In the genomic region with DNA sequence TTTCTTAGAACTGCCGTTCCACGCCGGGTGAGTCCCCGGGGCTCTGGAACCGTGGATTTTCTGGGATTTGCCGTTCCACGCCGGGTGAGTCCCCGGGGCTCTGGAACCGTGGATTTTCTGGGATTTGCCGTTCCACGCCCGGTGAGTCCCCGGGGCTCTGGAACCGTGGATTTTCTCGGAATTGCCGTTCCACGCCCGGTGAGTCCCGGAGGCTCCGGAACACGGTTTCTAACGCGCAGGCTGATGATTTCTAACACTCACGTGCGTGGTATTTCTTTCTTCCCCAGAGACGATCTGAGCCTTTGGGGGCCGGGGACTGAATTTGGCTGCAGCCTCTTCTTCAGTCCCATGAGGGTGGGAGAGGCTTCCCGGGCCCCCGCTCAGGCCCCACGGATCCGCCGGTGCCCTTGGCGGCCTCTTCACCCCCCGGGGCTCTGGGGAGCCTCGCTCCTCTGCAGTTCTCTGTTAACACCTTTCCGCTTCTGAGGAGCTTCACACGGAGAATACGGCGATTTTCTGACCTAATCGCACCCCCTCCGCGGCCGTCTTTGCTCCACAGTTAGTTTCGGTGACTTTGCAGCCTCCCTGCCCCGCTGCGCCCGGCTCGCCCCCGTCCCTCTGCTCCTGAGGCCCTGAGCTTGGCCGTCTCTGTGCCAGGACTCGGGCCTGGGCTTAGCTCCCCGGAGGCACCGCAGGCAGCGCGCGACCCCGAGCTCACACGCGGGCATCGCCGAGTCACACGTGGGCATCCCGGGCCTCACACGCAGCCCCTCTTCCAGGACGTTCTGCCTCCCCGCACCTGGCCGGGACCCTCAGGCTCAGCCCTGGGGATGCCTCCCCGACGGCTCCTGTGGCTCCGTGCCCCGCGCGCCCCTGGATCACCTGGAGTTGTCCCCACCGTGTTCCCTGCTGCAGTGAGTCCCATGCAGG, we compare ENCODE assay signal across 23 cellular contexts. TPM values are rescaled to one million over a fixed set of nuclear protein-coding genes. Genes with fewer than 3 reads are reported as not detected.
DNase-seq lines count a peak whose midpoint lies in the region; ATAC-seq and TF ChIP-seq lines count a peak whose summit lies in the region.
"Had no signal": no experiment of that assay in that cellular context is flagged by ENCODE, and none has a peak within 500 bp of the region (broad histone marks: within the 10 kb centered on the region; RNA-seq: fewer than 3 reads in every experiment).

No MANE protein-coding gene starts in this region.

- no peak overlapping the region for H3K4me3 Mint-ChIP-seq in activated CD4-positive, alpha-beta T cell treated with anti-CD3 and anti-CD28 coated beads for 36 hours
- no peak overlapping the region for H3K4me3 Mint-ChIP-seq in naive thymus-derived CD4-positive, alpha-beta T cell
- H3K4me3 Mint-ChIP-seq: CD8-positive, alpha-beta T cell; IgD-negative memory B cell had no signal

- H3K9me3 ChIP-seq in esophagus muscularis mucosa: no peaks in the 10 kb centered on the region
- H3K9me3 ChIP-seq in naive thymus-derived CD4-positive, alpha-beta T cell (ENCODE audit: control insufficient read depth in 2 of 3, low read length in 3 of 3): no peaks in the 10 kb centered on the region
- no peaks in the 10 kb centered on the region for H3K9me3 ChIP-seq in testis

- no peak for ATAC-seq in activated CD4-positive, alpha-beta T cell treated with anti-CD3 and anti-CD28 coated beads for 36 hours
- ATAC-seq in naive thymus-derived CD4-positive, alpha-beta T cell: peak; percentile 32
- no peak for ATAC-seq in GM21717 (IDR thresholded peaks at IDR 0.05; ENCODE audit: unreplicated experiment)
- ATAC-seq: CD8-positive, alpha-beta T cell; Right ventricle myocardium inferior had no signal

- H3K27ac ChIP-seq in esophagus muscularis mucosa (replicated peaks in 1 of 4) (no peak overlapping the region), testis (no peak overlapping the region)
- no peak overlapping the region for H3K27ac ChIP-seq in naive thymus-derived CD4-positive, alpha-beta T cell (ENCODE audit: low read depth, low read length)
- H3K27ac ChIP-seq: 22Rv1, BLaER1 had no signal

- CTCF ChIA-PET in activated CD4-positive, alpha-beta T cell treated with anti-CD3 and anti-CD28 coated beads for 36 hours (lab: Charles Lee): no interaction called here
- CTCF ChIA-PET in naive thymus-derived CD4-positive, alpha-beta T cell (lab: Charles Lee): no interaction called here

- POLR2A ChIA-PET in activated CD4-positive, alpha-beta T cell treated with anti-CD3 and anti-CD28 coated beads for 36 hours (lab: Charles Lee): no interaction called here
- POLR2A ChIA-PET in naive thymus-derived CD4-positive, alpha-beta T cell (lab: Charles Lee): no interaction called here

- no peaks in the 10 kb centered on the region for H3K4me1 Mint-ChIP-seq in activated CD4-positive, alpha-beta T cell treated with anti-CD3 and anti-CD28 coated beads for 36 hours
- H3K4me1 Mint-ChIP-seq in naive thymus-derived CD4-positive, alpha-beta T cell: no peaks in the 10 kb centered on the region
- H3K4me1 Mint-ChIP-seq: IgD-negative memory B cell had no signal

- DNase-seq in activated CD4-positive, alpha-beta T cell treated with anti-CD3 and anti-CD28 coated beads for 36 hours: peak; percentile 16
- no peak for DNase-seq in activated CD4-positive, alpha-beta T cell treated with anti-CD3 and anti-CD28 coated beads for 4 hours
- DNase-seq in esophagus muscularis mucosa (ENCODE audit: extremely low spot score) (peak; percentile 55), testis (no peak), SW 1271 (lab: John Stamatoyannopoulos, UW) (no peak)
- DNase-seq in naive thymus-derived CD4-positive, alpha-beta T cell: no peak
- no peak for DNase-seq in central memory CD4-positive, alpha-beta T cell
- DNase-seq: ACHN; CD8-positive, alpha-beta T cell; DND-41; MV-4-11; NCI-H1694 treated with DMSO at 0.1 percent for 48 hours; NCI-H2081 treated with DMSO at 0.1 percent for 48 hours; NCI-H2171 treated with DMSO at 0.1 percent for 48 hours; NCI-H526; OCI-M1 had no signal

- H3K36me3 Mint-ChIP-seq in activated CD4-positive, alpha-beta T cell treated with anti-CD3 and anti-CD28 coated beads for 36 hours (ENCODE audit: low read depth): no peaks in the 10 kb centered on the region
- no peaks in the 10 kb centered on the region for H3K36me3 Mint-ChIP-seq in naive thymus-derived CD4-positive, alpha-beta T cell
- H3K36me3 Mint-ChIP-seq: CD8-positive, alpha-beta T cell had no signal

- H3K4me3 ChIP-seq in esophagus muscularis mucosa (no peak overlapping the region), testis (peak overlapping the region; percentile 9 to 20)
- no peak overlapping the region for H3K4me3 ChIP-seq in naive thymus-derived CD4-positive, alpha-beta T cell (ENCODE audit: low read length)
- H3K4me3 ChIP-seq: BLaER1 had no signal

- intact Hi-C loops in activated CD4-positive, alpha-beta T cell treated with anti-CD3 and anti-CD28 coated beads for 36 hours (cut with DNase I, micrococcal nuclease): no loop called here
- intact Hi-C loops in esophagus muscularis mucosa (cut with DNase I) (no loop called here), testis (cut with DNase I; ENCODE audit: low total_unique reads) (no loop called here)
- intact Hi-C loops in naive thymus-derived CD4-positive, alpha-beta T cell (cut with micrococcal nuclease): no loop called here

- TF ChIP-seq POLR2A in esophagus muscularis mucosa (IDR thresholded peaks at IDR 0.05; ENCODE audit: low read depth) (no peak), testis (IDR thresholded peaks at IDR 0.05) (no peak)

- TF ChIP-seq CTCF in esophagus muscularis mucosa (IDR thresholded peaks at IDR 0.05) (no peak), testis (IDR thresholded peaks at IDR 0.05) (no peak)

- H3K27ac Mint-ChIP-seq in activated CD4-positive, alpha-beta T cell treated with anti-CD3 and anti-CD28 coated beads for 36 hours: no peak overlapping the region
- no peak overlapping the region for H3K27ac Mint-ChIP-seq in naive thymus-derived CD4-positive, alpha-beta T cell
- H3K27ac Mint-ChIP-seq: CD8-positive, alpha-beta T cell; IgD-negative memory B cell had no signal

- H3K27me3 ChIP-seq in esophagus muscularis mucosa (no peaks in the 10 kb centered on the region), testis (no peaks in the 10 kb centered on the region)
- H3K27me3 ChIP-seq in naive thymus-derived CD4-positive, alpha-beta T cell (ENCODE audit: control insufficient read depth in 2 of 2, insufficient read depth in 2 of 2, low read length in 2 of 2): no peaks in the 10 kb centered on the region
- H3K27me3 ChIP-seq: BLaER1 had no signal

- WGBS in esophagus muscularis mucosa: 95% methylated on average over 74 of the region's 75 CpGs
- 71 to 76% methylated on average over 58 to 75 of the region's 75 CpGs for WGBS in testis, 2 donors

- no peak for TF ChIP-seq EP300 in esophagus muscularis mucosa (IDR thresholded peaks at IDR 0.05)

- H3K27me3 Mint-ChIP-seq in activated CD4-positive, alpha-beta T cell treated with anti-CD3 and anti-CD28 coated beads for 36 hours: peaks cover 3% of the 10 kb centered on the region
- H3K27me3 Mint-ChIP-seq in naive thymus-derived CD4-positive, alpha-beta T cell: peaks cover 0 to 11% (median 0%) of the 10 kb centered on the region in 5 donors

- H3K4me1 ChIP-seq in esophagus muscularis mucosa (no peaks in the 10 kb centered on the region), testis (no peaks in the 10 kb centered on the region)
- no peaks in the 10 kb centered on the region for H3K4me1 ChIP-seq in naive thymus-derived CD4-positive, alpha-beta T cell (ENCODE audit: control insufficient read depth in 2 of 2, insufficient read depth in 2 of 2, low read length in 2 of 2)

- no peaks in the 10 kb centered on the region for H3K9me3 Mint-ChIP-seq in activated CD4-positive, alpha-beta T cell treated with anti-CD3 and anti-CD28 coated beads for 36 hours (ENCODE audit: low read depth)
- peaks cover 0 to 8% (median 0%) of the 10 kb centered on the region in 11 donors for H3K9me3 Mint-ChIP-seq in naive thymus-derived CD4-positive, alpha-beta T cell
- H3K9me3 Mint-ChIP-seq: CD8-positive, alpha-beta T cell; IgD-negative memory B cell had no signal

- H3K36me3 ChIP-seq in esophagus muscularis mucosa: no peaks in the 10 kb centered on the region
- H3K36me3 ChIP-seq in naive thymus-derived CD4-positive, alpha-beta T cell (ENCODE audit: control insufficient read depth in 2 of 3, insufficient read depth in 3 of 3, low read length in 3 of 3): no peaks in the 10 kb centered on the region
- no peaks in the 10 kb centered on the region for H3K36me3 ChIP-seq in testis (ENCODE audit: low read depth, missing control alignments)

RNA-seq across cellular contexts. Expression of a gene that starts 7.2 kb away (rescaled TPM):
- not detected for total RNA-seq in activated CD4-positive, alpha-beta T cell treated with anti-CD3 and anti-CD28 coated beads for 36 hours
- under 1 TPM in 1 of 4 donors, not detected in 3; 0.17 TPM for total RNA-seq in esophagus muscularis mucosa
- under 1 TPM in 1 of 5 experiments, not detected in 4; 0.86 TPM for total RNA-seq in naive thymus-derived CD4-positive, alpha-beta T cell
- polyA plus RNA-seq in naive thymus-derived CD4-positive, alpha-beta T cell: not detected
- total RNA-seq in testis: 1 to 10 TPM; 1.6 to 5.0 TPM
- polyA plus RNA-seq in testis (ENCODE audit: insufficient read depth, low read depth, low replicate concordance): 1.1 TPM
- total RNA-seq: M059J, Right ventricle myocardium inferior, SK-MEL-5 had no signal
- polyA plus RNA-seq: IgD-negative memory B cell had no signal

Comparison
In these comparisons a context has a peak if more than half of its experiments do, and no peak if none do; other contexts are left out.
1. DNase-seq: peak in activated CD4-positive, alpha-beta T cell treated with anti-CD3 and anti-CD28 coated beads for 36 hours (single experiment) and esophagus muscularis mucosa (single experiment); none in activated CD4-positive, alpha-beta T cell treated with anti-CD3 and anti-CD28 coated beads for 4 hours (0 of 2), naive thymus-derived CD4-positive, alpha-beta T cell (0 of 9), testis (single experiment), central memory CD4-positive, alpha-beta T cell (single experiment) and SW 1271 (0 of 2).
2. H3K4me3 ChIP-seq: peak in testis (2 of 2); none in esophagus muscularis mucosa (0 of 4) and naive thymus-derived CD4-positive, alpha-beta T cell (single experiment).